In the genomic region with DNA sequence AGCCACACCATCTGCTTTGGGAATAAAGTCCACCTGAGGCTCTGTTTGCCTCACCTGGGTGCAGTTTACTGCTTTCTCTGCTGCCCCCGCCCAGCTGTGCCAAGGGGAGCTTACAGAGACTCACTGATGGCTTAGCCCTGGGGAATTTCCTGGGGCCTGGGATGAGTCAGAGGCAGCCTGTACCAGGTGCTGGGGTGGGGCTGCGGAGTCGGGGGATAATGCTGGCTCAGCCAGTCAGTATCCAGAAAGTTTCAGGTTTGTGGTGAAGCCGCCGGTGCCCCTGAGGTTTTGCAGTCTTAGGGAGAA, we compare ENCODE assay signal across 9 cellular contexts. TPM values are rescaled to one million over a fixed set of nuclear protein-coding genes. Genes with fewer than 3 reads are reported as not detected.
DNase-seq lines count a peak whose midpoint lies in the region; ATAC-seq and TF ChIP-seq lines count a peak whose summit lies in the region.
"Had no signal": no experiment of that assay in that cellular context is flagged by ENCODE, and none has a peak within 500 bp of the region (broad histone marks: within the 10 kb centered on the region; RNA-seq: fewer than 3 reads in every experiment).

No MANE protein-coding gene starts in this region.

- no peak for TF ChIP-seq CTCF in Caco-2 (IDR thresholded peaks at IDR 0.05; ENCODE audit: insufficient read depth in 1 of 2, low read depth in 1 of 2, low read length in 1 of 2, severe bottlenecking in 1 of 2, unreplicated experiment in 1 of 2)

- CTCF ChIA-PET in Caco-2 (lab: Charles Lee) = interaction anchor here (0.5 to 1.6 kb wide), 5 partner anchors 10 to 87 kb away, joined by 3 to 4 read pairs (median 3); no protein-coding TSS in a partner anchor

- H3K4ac ChIP-seq in mesenchymal stem cell (ENCODE audit: low read depth in 1 of 2, low read length in 2 of 2) = no peak overlapping the region

- H3K9me3 Mint-ChIP-seq in Caco-2 (ENCODE audit: unreplicated experiment) = no peaks in the 10 kb centered on the region
- H3K9me3 Mint-ChIP-seq: activated naive CD8-positive, alpha-beta T cell treated with anti-CD3 and anti-CD28 coated beads, Interleukin-2, amount 10 ng/mL, durations not matched to agents 7 days and 5 days had no signal

- no peak overlapping the region for H2AFZ ChIP-seq in mesenchymal stem cell (ENCODE audit: low read depth, low read length)

- peaks cover 26% of the 10 kb centered on the region for H3K4me1 Mint-ChIP-seq in Caco-2 (ENCODE audit: low read depth, unreplicated experiment)

- no peak overlapping the region for H3K23ac ChIP-seq in mesenchymal stem cell (ENCODE audit: low read length in 2 of 2)

- peak overlapping the region; percentile 72 for H3K27ac Mint-ChIP-seq in Caco-2 (ENCODE audit: unreplicated experiment)
- H3K27ac Mint-ChIP-seq: activated naive CD8-positive, alpha-beta T cell treated with anti-CD3 and anti-CD28 coated beads, Interleukin-2, amount 10 ng/mL, durations not matched to agents 7 days and 5 days had no signal

- H4K8ac ChIP-seq in mesenchymal stem cell (ENCODE audit: low read length) = no peak overlapping the region

- no peak overlapping the region for H3K9ac ChIP-seq in mesenchymal stem cell (ENCODE audit: low read length)

- H3K4me2 ChIP-seq in mesenchymal stem cell (ENCODE audit: low read length, poor library complexity, severe bottlenecking) = peak overlapping the region; percentile 18

- H3K27me3 Mint-ChIP-seq in Caco-2 (ENCODE audit: insufficient read depth, unreplicated experiment) = no peaks in the 10 kb centered on the region

- no peak overlapping the region for H2BK5ac ChIP-seq in mesenchymal stem cell (ENCODE audit: low read depth, low read length, poor library complexity, severe bottlenecking)

- H3K27me3 ChIP-seq in Caco-2 (replicated peaks; ENCODE audit: control insufficient read depth, insufficient read depth, low read length) (no peaks in the 10 kb centered on the region), mesenchymal stem cell (ENCODE audit: control insufficient read depth in 1 of 2, insufficient read depth in 1 of 2, low read length in 2 of 2) (peaks cover 0 to 16% of the 10 kb centered on the region in 2 experiments)

- H3K4me1 ChIP-seq in Caco-2 (peaks cover 51% of the 10 kb centered on the region), mesenchymal stem cell (ENCODE audit: control insufficient read depth, insufficient read depth, low read depth, low read length) (peaks cover 57% of the 10 kb centered on the region)

- H2BK12ac ChIP-seq in mesenchymal stem cell (ENCODE audit: low read length in 2 of 2) = peak overlapping the region in 1 of 2 experiments; percentile 23

- no peak overlapping the region for H2BK120ac ChIP-seq in mesenchymal stem cell (ENCODE audit: low read depth, low read length)

- no peak overlapping the region for H3K4me3 ChIP-seq in Caco-2 (ENCODE audit: low read depth, low read length)
- H3K4me3 ChIP-seq in mesenchymal stem cell (ENCODE audit: insufficient read depth in 1 of 2, low read depth in 1 of 2, low read length in 2 of 2) = no peak overlapping the region

- no peak overlapping the region for H3K14ac ChIP-seq in mesenchymal stem cell (ENCODE audit: low read length in 2 of 2)

- POLR2A ChIA-PET in Caco-2 (lab: Charles Lee) = interaction anchor here (0.5 kb wide), 1 partner anchor 217 kb away, joined by 3 read pairs; no protein-coding TSS in a partner anchor

- WGBS in mesenchymal stem cell = 44% methylated on average over 5 of the region's 5 CpGs

- no TSS peak for BruUV-seq in Caco-2 (replicated peaks; lab: Mats Ljungman, UMichigan)

- H3K27ac ChIP-seq in mesenchymal stem cell (ENCODE audit: low read length, poor library complexity, severe bottlenecking) = peak overlapping the region; percentile 72

- ATAC-seq in GM18517 (IDR thresholded peaks at IDR 0.05; ENCODE audit: unreplicated experiment) = no peak
- ATAC-seq in HG03378 (IDR thresholded peaks at IDR 0.05; ENCODE audit: unreplicated experiment) = no peak
- ATAC-seq in GM21447 (IDR thresholded peaks at IDR 0.05; ENCODE audit: unreplicated experiment) = no peak

- H2BK15ac ChIP-seq in mesenchymal stem cell (ENCODE audit: low read depth, poor library complexity, severe bottlenecking) = peak overlapping the region; percentile 15

- H4K91ac ChIP-seq in mesenchymal stem cell (ENCODE audit: low read length) = no peak overlapping the region

- no peak overlapping the region for H3K18ac ChIP-seq in mesenchymal stem cell (ENCODE audit: low read depth in 1 of 2, low read length in 2 of 2)

- peaks cover 27% of the 10 kb centered on the region for H3K79me1 ChIP-seq in mesenchymal stem cell (replicated peaks; ENCODE audit: low read length, poor library complexity, severe bottlenecking)

- H3K4me3 Mint-ChIP-seq in Caco-2 (ENCODE audit: unreplicated experiment) = no peak overlapping the region
- H3K4me3 Mint-ChIP-seq: activated naive CD8-positive, alpha-beta T cell treated with anti-CD3 and anti-CD28 coated beads, Interleukin-2, amount 10 ng/mL, durations not matched to agents 7 days and 5 days had no signal

- intact Hi-C loops in Caco-2 (cut with micrococcal nuclease; ENCODE audit: unreplicated experiment) = no loop called here

- no peaks in the 10 kb centered on the region for H3K9me3 ChIP-seq in Caco-2
- H3K9me3 ChIP-seq in mesenchymal stem cell (ENCODE audit: control insufficient read depth, low read length) = no peaks in the 10 kb centered on the region

- peak; percentile 73 to 86 for DNase-seq in Caco-2
- peak; percentile 73 for DNase-seq in HK-2 (ENCODE audit: unreplicated experiment)
- DNase-seq in activated T-cell treated with anti-CD3 and anti-CD28 coated beads, Interleukin-2, amount 50 U/mL, for 48 hours = peak; percentile 42 to 59
- DNase-seq in mesenchymal stem cell = peak; percentile 63
- DNase-seq in DMS 273 treated with DMSO at 0.1 percent for 48 hours (lab: John Stamatoyannopoulos, UW) = no peak
- DNase-seq: activated naive CD8-positive, alpha-beta T cell treated with anti-CD3 and anti-CD28 coated beads, Interleukin-2, amount 10 ng/mL, durations not matched to agents 7 days and 5 days had no signal

- H3K36me3 ChIP-seq in Caco-2 (ENCODE audit: control insufficient read depth, insufficient read depth, low read length) (peaks cover 12% of the 10 kb centered on the region), mesenchymal stem cell (ENCODE audit: control insufficient read depth in 1 of 2, insufficient read depth in 2 of 2, low read depth in 1 of 2, low read length in 2 of 2) (peaks cover 0 to 55% of the 10 kb centered on the region in 2 experiments)

- H3K36me3 Mint-ChIP-seq in Caco-2 (ENCODE audit: insufficient read depth, unreplicated experiment) = peaks cover 56% of the 10 kb centered on the region
- H3K36me3 Mint-ChIP-seq: activated naive CD8-positive, alpha-beta T cell treated with anti-CD3 and anti-CD28 coated beads, Interleukin-2, amount 10 ng/mL, durations not matched to agents 7 days and 5 days had no signal

- H2AK5ac ChIP-seq in mesenchymal stem cell (ENCODE audit: low read length, severe bottlenecking) = peak overlapping the region; percentile 37

RNA-seq across cellular contexts. Expression of a gene that starts 22.3 kb away (rescaled TPM):
- 85.9 and 90.8 TPM in 2 replicates for total RNA-seq in Caco-2 (2022)
- 14.9 TPM for polyA plus RNA-seq in mesenchymal stem cell (2013, experiment 1 of 2)
- polyA plus RNA-seq in mesenchymal stem cell (2013, experiment 2 of 2) = 14.3 TPM
